Comparison of ENCODE assay signal across 12 cellular contexts in the genomic region with DNA sequence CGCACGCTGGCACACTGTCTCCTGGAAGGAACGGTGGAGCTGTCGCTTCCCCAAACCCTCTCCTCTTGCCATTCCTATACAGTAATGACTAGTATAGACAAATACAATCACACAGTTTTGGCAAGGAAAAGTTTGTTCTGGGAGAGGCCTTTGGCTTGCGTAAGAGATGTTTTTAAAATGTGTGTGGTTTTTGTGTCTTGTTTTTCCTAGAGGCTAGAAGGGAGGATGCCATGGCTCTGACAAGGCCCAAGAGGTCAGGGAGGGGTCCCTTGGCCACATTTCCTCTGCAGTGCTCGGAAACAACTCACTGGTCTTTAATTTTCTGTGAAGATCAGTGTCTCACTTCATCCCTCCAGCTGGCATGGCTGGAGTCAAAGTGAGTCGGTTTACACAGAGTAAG.
DNase-seq lines count a peak whose midpoint lies in the region; TF ChIP-seq lines count a peak whose summit lies in the region.
"Had no signal": no experiment of that assay in that cellular context is flagged by ENCODE, and none has a peak within 500 bp of the region (broad histone marks: within the 10 kb centered on the region; RNA-seq: fewer than 3 reads in every experiment).

No MANE protein-coding gene starts in this region.

- intact Hi-C loops in posterior vena cava (cut with DNase I): no loop called here

- H3K18ac ChIP-seq in mesendoderm (ENCODE audit: low read length): no peak overlapping the region

- no peaks in the 10 kb centered on the region for H3K79me2 ChIP-seq in mesendoderm (ENCODE audit: control insufficient read depth, insufficient read depth, low read length)

- peaks cover 3% of the 10 kb centered on the region for H3K27me3 Mint-ChIP-seq in type B pancreatic cell

- no peak overlapping the region for H3K4ac ChIP-seq in mesendoderm (ENCODE audit: low read depth, low read length)

- H3K27ac Mint-ChIP-seq in type B pancreatic cell: no peak overlapping the region
- H3K27ac Mint-ChIP-seq: CD4-positive, CD25-positive, alpha-beta regulatory T cell had no signal

- no peak overlapping the region for H2AK5ac ChIP-seq in mesendoderm (ENCODE audit: low read length)

- no peak overlapping the region for H4K8ac ChIP-seq in mesendoderm (ENCODE audit: low read depth, low read length)

- H3K27ac ChIP-seq in mesendoderm (ENCODE audit: low read depth, low read length): no peak overlapping the region

- H2BK120ac ChIP-seq in mesendoderm (ENCODE audit: low read depth, low read length): no peak overlapping the region

- H3K4me3 ChIP-seq in fibroblast of villous mesenchyme (ENCODE audit: low read depth, low read length) (no peak overlapping the region), mesendoderm (ENCODE audit: low read length) (no peak overlapping the region)

- WGBS in mesendoderm (ENCODE audit: extremely low coverage, insufficient coverage, low lambda C conversion rate): no CpG with 5 or more reads among the region's 7 CpGs

- no peaks in the 10 kb centered on the region for H3K27me3 ChIP-seq in mesendoderm (ENCODE audit: insufficient read depth, low read length, poor library complexity)

- no peaks in the 10 kb centered on the region for H3K4me1 ChIP-seq in mesendoderm (ENCODE audit: control insufficient read depth, low read depth, low read length)

- peaks cover 3% of the 10 kb centered on the region for H3K36me3 Mint-ChIP-seq in type B pancreatic cell
- H3K36me3 Mint-ChIP-seq: CD4-positive, CD25-positive, alpha-beta regulatory T cell had no signal

- no peak overlapping the region for H3K56ac ChIP-seq in mesendoderm (ENCODE audit: low read length)

- no peak for TF ChIP-seq CTCF in AG09319 (IDR thresholded peaks at IDR 0.05; ENCODE audit: low read depth, low read length)
- TF ChIP-seq CTCF in fibroblast of villous mesenchyme (IDR thresholded peaks at IDR 0.05; ENCODE audit: insufficient read depth, low read depth, low read length): no peak
- TF ChIP-seq CTCF in type B pancreatic cell (conservative IDR thresholded peaks at IDR 0.05): no peak

- H3K9ac ChIP-seq in mesendoderm (ENCODE audit: low read length): no peak overlapping the region

- no peak overlapping the region for H4K5ac ChIP-seq in mesendoderm (ENCODE audit: low read length)

- H3K9me3 Mint-ChIP-seq in type B pancreatic cell: no peaks in the 10 kb centered on the region
- H3K9me3 Mint-ChIP-seq: CD4-positive, CD25-positive, alpha-beta regulatory T cell had no signal

- H3K23ac ChIP-seq in mesendoderm (ENCODE audit: low read length): no peak overlapping the region

- DNase-seq in AG09319 (ENCODE audit: extremely low read depth, low read depth): peak; percentile 95
- peak; percentile 57 for DNase-seq in T1000 (lab: John Stamatoyannopoulos, UW)
- DNase-seq in fibroblast of villous mesenchyme (ENCODE audit: low read depth): peak; percentile 99
- DNase-seq in posterior vena cava (ENCODE audit: low spot score): peak; percentile 94
- DNase-seq in NCI-H526 treated with DMSO at 0.1 percent for 48 hours (lab: John Stamatoyannopoulos, UW): no peak
- no peak for DNase-seq in mesendoderm
- no peak for DNase-seq in type B pancreatic cell (ENCODE audit: extremely low spot score, unreplicated experiment)
- DNase-seq in UCSD-AML1 (lab: John Stamatoyannopoulos, UW; ENCODE audit: unreplicated experiment): no peak
- DNase-seq: activated CD8-positive, alpha-beta memory T cell treated with anti-CD3 and anti-CD28 coated beads, Interleukin-2, amount 50 U/mL, for 4 hours; CD4-positive, CD25-positive, alpha-beta regulatory T cell; effector CD4-positive, alpha-beta T cell; NCI-H1436 treated with DMSO at 0.1 percent for 48 hours had no signal

- H3K4me3 Mint-ChIP-seq in type B pancreatic cell: no peak overlapping the region
- H3K4me3 Mint-ChIP-seq: CD4-positive, CD25-positive, alpha-beta regulatory T cell had no signal

- H3K36me3 ChIP-seq in mesendoderm (ENCODE audit: control insufficient read depth, insufficient read depth, low read length): no peaks in the 10 kb centered on the region

- H3K4me2 ChIP-seq in mesendoderm (ENCODE audit: low read length): no peak overlapping the region

- peaks cover 22% of the 10 kb centered on the region for H3K4me1 Mint-ChIP-seq in type B pancreatic cell (ENCODE audit: unreplicated experiment)

- no peak overlapping the region for H2BK15ac ChIP-seq in mesendoderm (replicated peaks; ENCODE audit: low read depth)

- no peaks in the 10 kb centered on the region for H3K79me1 ChIP-seq in mesendoderm (ENCODE audit: low read length)

- no peak overlapping the region for H2BK5ac ChIP-seq in mesendoderm (ENCODE audit: low read length)

Comparison
In these comparisons a context has a peak if more than half of its experiments do, and no peak if none do; other contexts are left out.
1. DNase-seq: peak in AG09319 (single experiment), T1000 (single experiment), fibroblast of villous mesenchyme (single experiment) and posterior vena cava (single experiment); none in NCI-H526 treated with DMSO at 0.1 percent for 48 hours (single experiment), mesendoderm (single experiment), type B pancreatic cell (single experiment) and UCSD-AML1 (single experiment).